In the genomic region with DNA sequence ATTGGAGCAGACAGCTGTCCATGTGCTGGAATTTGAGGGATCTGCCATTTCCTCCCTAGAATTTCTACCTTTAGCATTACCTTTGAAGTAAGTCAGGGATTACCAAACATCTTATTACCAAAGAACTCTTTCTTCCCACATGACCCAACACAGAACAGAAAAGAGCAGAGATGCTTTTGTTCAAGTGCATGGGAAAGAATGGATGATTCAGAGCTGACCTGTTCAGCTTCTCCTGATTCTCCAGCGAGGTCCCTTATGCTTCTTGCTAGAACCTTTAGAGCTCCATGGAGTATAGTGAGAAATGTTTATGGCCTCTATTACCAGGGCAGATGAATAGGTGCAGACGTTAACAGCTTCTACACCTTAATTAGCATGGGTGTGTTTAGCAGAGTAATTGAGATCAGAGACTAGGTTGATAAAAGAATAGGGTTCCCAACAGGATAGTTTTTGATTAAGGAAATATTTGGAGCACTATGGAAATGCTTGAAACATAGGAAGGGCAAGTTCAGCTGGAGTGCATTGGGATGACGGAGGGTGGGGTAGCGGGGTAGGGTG, we compare ENCODE assay signal across 17 cellular contexts.
DNase-seq lines count a peak whose midpoint lies in the region; ATAC-seq, FAIRE-seq and TF ChIP-seq lines count a peak whose summit lies in the region.
"Had no signal": no experiment of that assay in that cellular context is flagged by ENCODE, and none has a peak within 500 bp of the region (broad histone marks: within the 10 kb centered on the region; RNA-seq: fewer than 3 reads in every experiment).

No MANE protein-coding gene starts in this region.

- TF ChIP-seq CTCF in left ventricle myocardium inferior (IDR thresholded peaks at IDR 0.05; ENCODE audit: borderline replicate concordance): no peak
- TF ChIP-seq CTCF in right atrium auricular region (IDR thresholded peaks at IDR 0.05): no peak
- no peak for TF ChIP-seq CTCF in bronchial epithelial cell (IDR thresholded peaks at IDR 0.05; ENCODE audit: insufficient read depth, low read length, severe bottlenecking)
- TF ChIP-seq CTCF in mucosa of descending colon (IDR thresholded peaks at IDR 0.05): no peak
- TF ChIP-seq CTCF in HepG2 (CRISPR knock-in tag; IDR thresholded peaks at IDR 0.05): no peak

- H3K27me3 ChIP-seq in left ventricle myocardium inferior (ENCODE audit: low read depth): no peaks in the 10 kb centered on the region
- no peaks in the 10 kb centered on the region for H3K27me3 ChIP-seq in right atrium auricular region
- no peaks in the 10 kb centered on the region for H3K27me3 ChIP-seq in bronchial epithelial cell (ENCODE audit: control insufficient read depth, insufficient read depth, low read length)
- H3K27me3 ChIP-seq in HepG2 (ENCODE audit: control insufficient read depth in 1 of 2, insufficient read depth in 2 of 2, low read length in 2 of 2): peaks cover 0 to 22% of the 10 kb centered on the region in 2 experiments; a peak in 3 of 5 replicates
- H3K27me3 ChIP-seq: BLaER1 had no signal

- intact Hi-C loops in left ventricle myocardium inferior (cut with micrococcal nuclease): no loop called here
- intact Hi-C loops in mucosa of descending colon (cut with DNase I, micrococcal nuclease): loop anchor here in 1 of 2 donors (10.0 kb wide), 1 partner anchor 212 kb away; no protein-coding TSS in a partner anchor
- intact Hi-C loops in HepG2 (cut with micrococcal nuclease; ENCODE audit: unreplicated experiment): no loop called here

- H4K20me1 ChIP-seq in HepG2 (ENCODE audit: insufficient read depth, low read length): no peaks in the 10 kb centered on the region
- H4K20me1 ChIP-seq: BLaER1 had no signal

- in situ Hi-C loops in HepG2 (cut with HindIII; ENCODE audit: extremely low pct_ligation_motif_present, low pct_unique_long_range_greater_than_20kb): no loop called here

- H3K4me3 ChIP-seq in left ventricle myocardium inferior: no peak overlapping the region
- H3K4me3 ChIP-seq in right atrium auricular region: no peak overlapping the region
- H3K4me3 ChIP-seq in bronchial epithelial cell (ENCODE audit: low read depth, low read length): no peak overlapping the region
- no peak overlapping the region for H3K4me3 ChIP-seq in mucosa of descending colon
- no peak overlapping the region for H3K4me3 ChIP-seq in HepG2 (replicated peaks in 1 of 3; ENCODE audit: insufficient read depth in 1 of 3, low read depth in 2 of 3, low read length in 3 of 3)
- H3K4me3 ChIP-seq: BLaER1 had no signal

- peak overlapping the region; percentile 16 for H3K27ac ChIP-seq in left ventricle myocardium inferior (replicated peaks)
- H3K27ac ChIP-seq in right atrium auricular region: no peak overlapping the region
- no peak overlapping the region for H3K27ac ChIP-seq in HepG2 (ENCODE audit: extremely low read length, insufficient read depth, low read length)
- H3K27ac ChIP-seq: BLaER1 had no signal

- TF ChIP-seq POLR2A in HepG2 (IDR thresholded peaks at IDR 0.05; ENCODE audit: insufficient read depth in 1 of 2, low read depth in 2 of 2, low read length in 2 of 2): no peak

- POLR2A ChIA-PET in HepG2 (lab: Yijun Ruan, JAX): no interaction called here

- DNase-seq in left ventricle myocardium inferior (no peak), right atrium auricular region (ENCODE audit: low spot score) (no peak), bronchial epithelial cell (ENCODE audit: low read depth) (peak; percentile 7), mucosa of descending colon (no peak), HepG2 (ENCODE audit: low spot score) (no peak)
- no peak for DNase-seq in activated CD4-positive, CD25-positive, alpha-beta regulatory T cell (lab: John Stamatoyannopoulos, UW)
- DNase-seq: 8988T; AML-193; CD8-positive, alpha-beta memory T cell; DMS53; GF-D8; GOT3; H9 had no signal

- CTCF ChIA-PET in HepG2 (lab: Yijun Ruan, JAX; ENCODE audit: low intra/inter-chr PET ratio, low total read pairs): no interaction called here

- H3K79me2 ChIP-seq in HepG2 (ENCODE audit: insufficient read depth, low read length): no peaks in the 10 kb centered on the region

- peaks cover 85% of the 10 kb centered on the region for H3K4me1 ChIP-seq in left ventricle myocardium inferior
- H3K4me1 ChIP-seq in right atrium auricular region: peaks cover 0 to 33% of the 10 kb centered on the region in 2 donors
- no peaks in the 10 kb centered on the region for H3K4me1 ChIP-seq in mucosa of descending colon (ENCODE audit: low read depth)
- H3K4me1 ChIP-seq in HepG2 (ENCODE audit: insufficient read depth, low read length): no peaks in the 10 kb centered on the region
- H3K4me1 ChIP-seq: BLaER1 had no signal

- no peak overlapping the region for H3K9ac ChIP-seq in HepG2 (ENCODE audit: insufficient read depth, low read depth, low read length)
- H3K9ac ChIP-seq: BLaER1 had no signal

- no peak for TF ChIP-seq RAD21 in HepG2 (CRISPR knock-in tag; IDR thresholded peaks at IDR 0.05)

- no peak overlapping the region for H3K4me2 ChIP-seq in HepG2 (ENCODE audit: low read depth, low read length)
- H3K4me2 ChIP-seq: BLaER1 had no signal

- no peak overlapping the region for H2AFZ ChIP-seq in HepG2 (ENCODE audit: low read length)

- H3K9me3 ChIP-seq in left ventricle myocardium inferior (replicated peaks) (no peaks in the 10 kb centered on the region), right atrium auricular region (no peaks in the 10 kb centered on the region), mucosa of descending colon (no peaks in the 10 kb centered on the region), HepG2 (ENCODE audit: low read length) (no peaks in the 10 kb centered on the region)

- ATAC-seq in mucosa of descending colon (peak; percentile 79), HG03457 (IDR thresholded peaks at IDR 0.05; ENCODE audit: unreplicated experiment) (no peak), HepG2 (no peak), GM19035 (IDR thresholded peaks at IDR 0.05; ENCODE audit: unreplicated experiment) (no peak)

- FAIRE-seq in bronchial epithelial cell (lab: Jason Lieb, UNC): no peak
- no peak for FAIRE-seq in HepG2 (lab: Jason Lieb, UNC)
- FAIRE-seq: HTR-8/SVneo had no signal

- H3K36me3 ChIP-seq in left ventricle myocardium inferior (no peaks in the 10 kb centered on the region), right atrium auricular region (no peaks in the 10 kb centered on the region), bronchial epithelial cell (ENCODE audit: control insufficient read depth, insufficient read depth, low read length) (no peaks in the 10 kb centered on the region), mucosa of descending colon (ENCODE audit: low read depth) (no peaks in the 10 kb centered on the region), HepG2 (replicated peaks in 1 of 2; ENCODE audit: control insufficient read depth in 1 of 2, insufficient read depth in 2 of 2, low read length in 2 of 2) (no peaks in the 10 kb centered on the region)
- H3K36me3 ChIP-seq: BLaER1 had no signal

- TF ChIP-seq EP300 in HepG2 (IDR thresholded peaks at IDR 0.05; ENCODE audit: low read depth in 2 of 2, low read length in 2 of 2) (no peak), HepG2 (CRISPR knock-in tag; IDR thresholded peaks at IDR 0.05; ENCODE audit: borderline replicate concordance) (no peak)

- no TSS peak for BruUV-seq in HepG2 (replicated peaks; lab: Mats Ljungman, UMichigan)

- 39% methylated on average over 4 of the region's 4 CpGs for WGBS in HepG2 (ENCODE audit: low lambda C conversion rate)

TF ChIP-seq in HepG2, 621 proteins besides CTCF, POLR2A, EP300 and RAD21 (continues in another document):
- no peak for TF ChIP-seq ELF1 (CRISPR knock-in tag; IDR thresholded peaks at IDR 0.05)
- TF ChIP-seq TBX3 (IDR thresholded peaks at IDR 0.05; ENCODE audit: borderline replicate concordance): no peak
- TF ChIP-seq SMC3 (IDR thresholded peaks at IDR 0.05; ENCODE audit: low read length): no peak
- TF ChIP-seq, protein P1, sequence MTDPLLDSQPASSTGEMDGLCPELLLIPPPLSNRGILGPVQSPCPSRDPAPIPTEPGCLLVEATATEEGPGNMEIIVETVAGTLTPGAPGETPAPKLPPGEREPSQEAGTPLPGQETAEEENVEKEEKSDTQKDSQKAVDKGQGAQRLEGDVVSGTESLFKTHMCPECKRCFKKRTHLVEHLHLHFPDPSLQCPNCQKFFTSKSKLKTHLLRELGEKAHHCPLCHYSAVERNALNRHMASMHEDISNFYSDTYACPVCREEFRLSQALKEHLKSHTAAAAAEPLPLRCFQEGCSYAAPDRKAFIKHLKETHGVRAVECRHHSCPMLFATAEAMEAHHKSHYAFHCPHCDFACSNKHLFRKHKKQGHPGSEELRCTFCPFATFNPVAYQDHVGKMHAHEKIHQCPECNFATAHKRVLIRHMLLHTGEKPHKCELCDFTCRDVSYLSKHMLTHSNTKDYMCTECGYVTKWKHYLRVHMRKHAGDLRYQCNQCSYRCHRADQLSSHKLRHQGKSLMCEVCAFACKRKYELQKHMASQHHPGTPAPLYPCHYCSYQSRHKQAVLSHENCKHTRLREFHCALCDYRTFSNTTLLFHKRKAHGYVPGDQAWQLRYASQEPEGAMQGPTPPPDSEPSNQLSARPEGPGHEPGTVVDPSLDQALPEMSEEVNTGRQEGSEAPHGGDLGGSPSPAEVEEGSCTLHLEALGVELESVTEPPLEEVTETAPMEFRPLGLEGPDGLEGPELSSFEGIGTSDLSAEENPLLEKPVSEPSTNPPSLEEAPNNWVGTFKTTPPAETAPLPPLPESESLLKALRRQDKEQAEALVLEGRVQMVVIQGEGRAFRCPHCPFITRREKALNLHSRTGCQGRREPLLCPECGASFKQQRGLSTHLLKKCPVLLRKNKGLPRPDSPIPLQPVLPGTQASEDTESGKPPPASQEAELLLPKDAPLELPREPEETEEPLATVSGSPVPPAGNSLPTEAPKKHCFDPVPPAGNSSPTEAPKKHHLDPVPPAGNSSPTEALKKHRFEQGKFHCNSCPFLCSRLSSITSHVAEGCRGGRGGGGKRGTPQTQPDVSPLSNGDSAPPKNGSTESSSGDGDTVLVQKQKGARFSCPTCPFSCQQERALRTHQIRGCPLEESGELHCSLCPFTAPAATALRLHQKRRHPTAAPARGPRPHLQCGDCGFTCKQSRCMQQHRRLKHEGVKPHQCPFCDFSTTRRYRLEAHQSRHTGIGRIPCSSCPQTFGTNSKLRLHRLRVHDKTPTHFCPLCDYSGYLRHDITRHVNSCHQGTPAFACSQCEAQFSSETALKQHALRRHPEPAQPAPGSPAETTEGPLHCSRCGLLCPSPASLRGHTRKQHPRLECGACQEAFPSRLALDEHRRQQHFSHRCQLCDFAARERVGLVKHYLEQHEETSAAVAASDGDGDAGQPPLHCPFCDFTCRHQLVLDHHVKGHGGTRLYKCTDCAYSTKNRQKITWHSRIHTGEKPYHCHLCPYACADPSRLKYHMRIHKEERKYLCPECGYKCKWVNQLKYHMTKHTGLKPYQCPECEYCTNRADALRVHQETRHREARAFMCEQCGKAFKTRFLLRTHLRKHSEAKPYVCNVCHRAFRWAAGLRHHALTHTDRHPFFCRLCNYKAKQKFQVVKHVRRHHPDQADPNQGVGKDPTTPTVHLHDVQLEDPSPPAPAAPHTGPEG (CRISPR knock-in tag; IDR thresholded peaks at IDR 0.05): no peak
- no peak for TF ChIP-seq ZC3H13 (CRISPR knock-in tag; IDR thresholded peaks at IDR 0.05)
